2 cellular contexts compared by ENCODE assay signal in the genomic region with DNA sequence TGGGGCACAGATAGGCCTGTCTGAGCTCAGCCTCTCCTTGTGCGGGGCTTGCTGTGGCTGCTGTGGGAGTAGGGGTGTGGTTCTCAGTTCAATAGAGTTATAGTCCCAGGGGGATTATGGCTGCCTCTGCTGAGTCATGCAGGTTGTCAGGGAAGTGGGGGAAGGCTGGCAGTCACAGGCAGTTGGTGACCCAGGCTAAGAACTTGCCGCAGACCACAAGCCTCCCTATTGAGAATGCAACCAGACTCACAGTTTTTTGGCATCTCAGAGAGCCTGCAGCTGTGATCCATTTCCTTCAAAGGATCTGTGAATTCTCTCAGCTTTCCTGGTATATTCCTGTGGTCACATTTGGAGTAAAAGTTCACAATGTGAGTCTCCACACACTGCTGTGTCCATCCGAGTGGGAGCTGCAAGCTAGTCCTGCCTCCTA.
TF ChIP-seq lines count a peak whose summit lies in the region.

No MANE protein-coding gene starts in this region.

TF ChIP-seq in HEK293, 187 proteins besides CTCF, POLR2A, EP300 and RAD21 (continued from another document):
- TF ChIP-seq KLF8 (tag by site-specific recombination; IDR thresholded peaks at IDR 0.05) (no peak), KLF9 (tag by site-specific recombination; IDR thresholded peaks at IDR 0.05; ENCODE audit: low read depth) (no peak), MEIS1 (CRISPR knock-in tag; IDR thresholded peaks at IDR 0.05; ENCODE audit: borderline replicate concordance) (no peak), ZNF223 (tag by site-specific recombination; IDR thresholded peaks at IDR 0.05) (0 out of 2 replicates have a peak, but pooled peaks have one; percentile 22), GFI1B (tag by site-specific recombination; IDR thresholded peaks at IDR 0.05) (no peak)
- TF ChIP-seq, protein P1, sequence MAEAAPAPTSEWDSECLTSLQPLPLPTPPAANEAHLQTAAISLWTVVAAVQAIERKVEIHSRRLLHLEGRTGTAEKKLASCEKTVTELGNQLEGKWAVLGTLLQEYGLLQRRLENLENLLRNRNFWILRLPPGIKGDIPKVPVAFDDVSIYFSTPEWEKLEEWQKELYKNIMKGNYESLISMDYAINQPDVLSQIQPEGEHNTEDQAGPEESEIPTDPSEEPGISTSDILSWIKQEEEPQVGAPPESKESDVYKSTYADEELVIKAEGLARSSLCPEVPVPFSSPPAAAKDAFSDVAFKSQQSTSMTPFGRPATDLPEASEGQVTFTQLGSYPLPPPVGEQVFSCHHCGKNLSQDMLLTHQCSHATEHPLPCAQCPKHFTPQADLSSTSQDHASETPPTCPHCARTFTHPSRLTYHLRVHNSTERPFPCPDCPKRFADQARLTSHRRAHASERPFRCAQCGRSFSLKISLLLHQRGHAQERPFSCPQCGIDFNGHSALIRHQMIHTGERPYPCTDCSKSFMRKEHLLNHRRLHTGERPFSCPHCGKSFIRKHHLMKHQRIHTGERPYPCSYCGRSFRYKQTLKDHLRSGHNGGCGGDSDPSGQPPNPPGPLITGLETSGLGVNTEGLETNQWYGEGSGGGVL (tag by site-specific recombination; IDR thresholded peaks at IDR 0.05), result peak; percentile 40; the same call in 1 of the 2 replicates

TF ChIP-seq in GM23338, 12 proteins besides CTCF, POLR2A, EP300 and RAD21:
- TF ChIP-seq, protein P2, sequence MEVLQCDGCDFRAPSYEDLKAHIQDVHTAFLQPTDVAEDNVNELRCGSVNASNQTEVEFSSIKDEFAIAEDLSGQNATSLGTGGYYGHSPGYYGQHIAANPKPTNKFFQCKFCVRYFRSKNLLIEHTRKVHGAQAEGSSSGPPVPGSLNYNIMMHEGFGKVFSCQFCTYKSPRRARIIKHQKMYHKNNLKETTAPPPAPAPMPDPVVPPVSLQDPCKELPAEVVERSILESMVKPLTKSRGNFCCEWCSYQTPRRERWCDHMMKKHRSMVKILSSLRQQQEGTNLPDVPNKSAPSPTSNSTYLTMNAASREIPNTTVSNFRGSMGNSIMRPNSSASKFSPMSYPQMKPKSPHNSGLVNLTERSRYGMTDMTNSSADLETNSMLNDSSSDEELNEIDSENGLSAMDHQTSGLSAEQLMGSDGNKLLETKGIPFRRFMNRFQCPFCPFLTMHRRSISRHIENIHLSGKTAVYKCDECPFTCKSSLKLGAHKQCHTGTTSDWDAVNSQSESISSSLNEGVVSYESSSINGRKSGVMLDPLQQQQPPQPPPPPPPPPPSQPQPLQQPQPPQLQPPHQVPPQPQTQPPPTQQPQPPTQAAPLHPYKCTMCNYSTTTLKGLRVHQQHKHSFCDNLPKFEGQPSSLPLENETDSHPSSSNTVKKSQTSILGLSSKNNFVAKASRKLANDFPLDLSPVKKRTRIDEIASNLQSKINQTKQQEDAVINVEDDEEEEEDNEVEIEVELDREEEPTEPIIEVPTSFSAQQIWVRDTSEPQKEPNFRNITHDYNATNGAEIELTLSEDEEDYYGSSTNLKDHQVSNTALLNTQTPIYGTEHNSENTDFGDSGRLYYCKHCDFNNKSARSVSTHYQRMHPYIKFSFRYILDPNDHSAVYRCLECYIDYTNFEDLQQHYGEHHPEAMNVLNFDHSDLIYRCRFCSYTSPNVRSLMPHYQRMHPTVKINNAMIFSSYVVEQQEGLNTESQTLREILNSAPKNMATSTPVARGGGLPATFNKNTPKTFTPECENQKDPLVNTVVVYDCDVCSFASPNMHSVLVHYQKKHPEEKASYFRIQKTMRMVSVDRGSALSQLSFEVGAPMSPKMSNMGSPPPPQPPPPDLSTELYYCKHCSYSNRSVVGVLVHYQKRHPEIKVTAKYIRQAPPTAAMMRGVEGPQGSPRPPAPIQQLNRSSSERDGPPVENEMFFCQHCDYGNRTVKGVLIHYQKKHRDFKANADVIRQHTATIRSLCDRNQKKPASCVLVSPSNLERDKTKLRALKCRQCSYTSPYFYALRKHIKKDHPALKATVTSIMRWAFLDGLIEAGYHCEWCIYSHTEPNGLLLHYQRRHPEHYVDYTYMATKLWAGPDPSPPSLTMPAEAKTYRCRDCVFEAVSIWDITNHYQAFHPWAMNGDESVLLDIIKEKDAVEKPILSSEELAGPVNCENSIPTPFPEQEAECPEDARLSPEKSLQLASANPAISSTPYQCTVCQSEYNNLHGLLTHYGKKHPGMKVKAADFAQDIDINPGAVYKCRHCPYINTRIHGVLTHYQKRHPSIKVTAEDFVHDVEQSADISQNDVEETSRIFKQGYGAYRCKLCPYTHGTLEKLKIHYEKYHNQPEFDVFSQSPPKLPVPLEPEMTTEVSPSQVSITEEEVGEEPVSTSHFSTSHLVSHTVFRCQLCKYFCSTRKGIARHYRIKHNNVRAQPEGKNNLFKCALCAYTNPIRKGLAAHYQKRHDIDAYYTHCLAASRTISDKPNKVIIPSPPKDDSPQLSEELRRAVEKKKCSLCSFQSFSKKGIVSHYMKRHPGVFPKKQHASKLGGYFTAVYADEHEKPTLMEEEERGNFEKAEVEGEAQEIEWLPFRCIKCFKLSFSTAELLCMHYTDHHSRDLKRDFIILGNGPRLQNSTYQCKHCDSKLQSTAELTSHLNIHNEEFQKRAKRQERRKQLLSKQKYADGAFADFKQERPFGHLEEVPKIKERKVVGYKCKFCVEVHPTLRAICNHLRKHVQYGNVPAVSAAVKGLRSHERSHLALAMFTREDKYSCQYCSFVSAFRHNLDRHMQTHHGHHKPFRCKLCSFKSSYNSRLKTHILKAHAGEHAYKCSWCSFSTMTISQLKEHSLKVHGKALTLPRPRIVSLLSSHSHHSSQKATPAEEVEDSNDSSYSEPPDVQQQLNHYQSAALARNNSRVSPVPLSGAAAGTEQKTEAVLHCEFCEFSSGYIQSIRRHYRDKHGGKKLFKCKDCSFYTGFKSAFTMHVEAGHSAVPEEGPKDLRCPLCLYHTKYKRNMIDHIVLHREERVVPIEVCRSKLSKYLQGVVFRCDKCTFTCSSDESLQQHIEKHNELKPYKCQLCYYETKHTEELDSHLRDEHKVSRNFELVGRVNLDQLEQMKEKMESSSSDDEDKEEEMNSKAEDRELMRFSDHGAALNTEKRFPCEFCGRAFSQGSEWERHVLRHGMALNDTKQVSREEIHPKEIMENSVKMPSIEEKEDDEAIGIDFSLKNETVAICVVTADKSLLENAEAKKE (CRISPR knock-in tag; IDR thresholded peaks at IDR 0.05), result no peak
- TF ChIP-seq POLR2AphosphoS5 (IDR thresholded peaks at IDR 0.05; ENCODE audit: low read depth) (no peak), EZH2 (IDR thresholded peaks at IDR 0.05; ENCODE audit: low read depth, unreplicated experiment) (no peak), STAT1 (IDR thresholded peaks at IDR 0.05; ENCODE audit: unreplicated experiment) (no peak), ZNF331 (CRISPR knock-in tag; IDR thresholded peaks at IDR 0.05; ENCODE audit: low read depth) (no peak), ZNF114 (CRISPR knock-in tag; IDR thresholded peaks at IDR 0.05) (no peak), CREB1 (CRISPR knock-in tag; IDR thresholded peaks at IDR 0.05; ENCODE audit: low read depth) (no peak)
- TF ChIP-seq, protein P3, sequence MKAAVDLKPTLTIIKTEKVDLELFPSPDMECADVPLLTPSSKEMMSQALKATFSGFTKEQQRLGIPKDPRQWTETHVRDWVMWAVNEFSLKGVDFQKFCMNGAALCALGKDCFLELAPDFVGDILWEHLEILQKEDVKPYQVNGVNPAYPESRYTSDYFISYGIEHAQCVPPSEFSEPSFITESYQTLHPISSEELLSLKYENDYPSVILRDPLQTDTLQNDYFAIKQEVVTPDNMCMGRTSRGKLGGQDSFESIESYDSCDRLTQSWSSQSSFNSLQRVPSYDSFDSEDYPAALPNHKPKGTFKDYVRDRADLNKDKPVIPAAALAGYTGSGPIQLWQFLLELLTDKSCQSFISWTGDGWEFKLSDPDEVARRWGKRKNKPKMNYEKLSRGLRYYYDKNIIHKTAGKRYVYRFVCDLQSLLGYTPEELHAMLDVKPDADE (IDR thresholded peaks at IDR 0.05), result no peak
